Comparison of ENCODE assay signal across 10 cellular contexts in the genomic region with DNA sequence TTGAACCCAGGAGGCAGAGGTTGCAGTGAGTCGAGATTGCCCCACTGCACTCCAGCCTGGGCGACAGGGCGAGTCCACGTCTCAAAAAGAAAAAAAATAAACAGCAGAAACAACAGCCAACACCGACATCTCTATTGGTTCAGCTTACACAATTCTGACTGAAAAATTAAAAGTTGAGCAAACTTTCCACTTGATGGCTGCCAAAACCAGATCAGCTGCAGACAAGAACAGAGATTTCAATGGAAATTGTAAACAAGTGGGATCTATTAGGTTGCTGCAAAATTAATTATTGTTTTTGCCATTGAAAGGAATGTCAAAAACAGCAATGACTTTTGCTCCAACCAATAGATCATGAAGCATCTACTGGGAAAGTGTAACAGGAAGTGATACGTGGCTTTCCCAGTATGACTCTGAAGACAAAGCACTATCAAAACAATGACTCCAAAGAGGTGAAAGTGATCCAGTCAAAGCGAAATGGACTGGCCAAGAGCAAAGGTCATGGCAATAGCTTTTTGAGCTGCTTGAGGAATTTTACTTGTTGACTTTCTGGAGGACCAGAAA. TPM values are rescaled to one million over a fixed set of nuclear protein-coding genes. Genes with fewer than 3 reads are reported as not detected.
DNase-seq lines count a peak whose midpoint lies in the region; ATAC-seq, FAIRE-seq and TF ChIP-seq lines count a peak whose summit lies in the region.
"Had no signal": no experiment of that assay in that cellular context is flagged by ENCODE, and none has a peak within 500 bp of the region (broad histone marks: within the 10 kb centered on the region; RNA-seq: fewer than 3 reads in every experiment).

No MANE protein-coding gene starts in this region.

- no peak for TF ChIP-seq EP300 in K562 (IDR thresholded peaks at IDR 0.05; ENCODE audit: low read length)

- no peaks in the 10 kb centered on the region for H3K4me1 Mint-ChIP-seq in endothelial cell (ENCODE audit: unreplicated experiment)
- H3K4me1 Mint-ChIP-seq: nephron progenitor cell had no signal

- CTCF ChIA-PET in K562 (lab: Yijun Ruan, JAX; ENCODE audit: low intra/inter-chr PET ratio): no interaction called here

- H2AFZ ChIP-seq in K562 (ENCODE audit: low read depth, low read length): no peak overlapping the region

- no peaks in the 10 kb centered on the region for H3K4me1 ChIP-seq in K562 (replicated peaks in 1 of 2; ENCODE audit: control insufficient read depth in 2 of 2, insufficient read depth in 2 of 2, low read length in 2 of 2)
- H3K4me1 ChIP-seq: heart right ventricle had no signal

- no peaks in the 10 kb centered on the region for H3K9me1 ChIP-seq in K562 (ENCODE audit: control insufficient read depth, insufficient read depth, low read length)

- peaks cover 2% of the 10 kb centered on the region for H3K27me3 Mint-ChIP-seq in endothelial cell (ENCODE audit: unreplicated experiment)

- no peak overlapping the region for H3K27ac ChIP-seq in K562 (ENCODE audit: extremely low read depth, low read depth, low read length)
- H3K27ac ChIP-seq: 22Rv1, heart right ventricle had no signal

- no peaks in the 10 kb centered on the region for H3K9me3 ChIP-seq in K562 (replicated peaks; ENCODE audit: control insufficient read depth, insufficient read depth, low read depth, low read length)
- H3K9me3 ChIP-seq: heart right ventricle had no signal

- H4K20me1 ChIP-seq in K562 (replicated peaks; ENCODE audit: control insufficient read depth, insufficient read depth, low read length): no peaks in the 10 kb centered on the region

- in situ Hi-C loops in K562 (cut with MboI): no loop called here

- no peak for TF ChIP-seq RAD21 in K562 (CRISPR knock-in tag; conservative IDR thresholded peaks at IDR 0.05 in 1 of 2, IDR thresholded peaks at IDR 0.05 in 1 of 2)

- H3K36me3 Mint-ChIP-seq in endothelial cell (ENCODE audit: low read depth, unreplicated experiment): peaks cover 6% of the 10 kb centered on the region

- FAIRE-seq in K562 (lab: Jason Lieb, UNC): no peak

- no peak overlapping the region for H3K27ac Mint-ChIP-seq in endothelial cell (ENCODE audit: unreplicated experiment)
- H3K27ac Mint-ChIP-seq: nephron progenitor cell had no signal

- BruUV-seq in K562 (replicated peaks; lab: Mats Ljungman, UMichigan): no TSS peak

- no peak overlapping the region for H3K9ac ChIP-seq in K562 (ENCODE audit: insufficient read depth in 1 of 2, low read depth in 2 of 2, low read length in 2 of 2)

- TF ChIP-seq POLR2A in K562 (conservative IDR thresholded peaks at IDR 0.05): no peak

- no peaks in the 10 kb centered on the region for H3K79me2 ChIP-seq in K562 (ENCODE audit: control insufficient read depth, insufficient read depth, low read length)

- no peak overlapping the region for H3K4me2 ChIP-seq in K562 (ENCODE audit: insufficient read depth, low read length)

- no peaks in the 10 kb centered on the region for H3K27me3 ChIP-seq in K562 (ENCODE audit: control insufficient read depth in 2 of 2, insufficient read depth in 2 of 2, low read length in 2 of 2)
- H3K27me3 ChIP-seq: heart right ventricle had no signal

- intact Hi-C loops in K562 (cut with micrococcal nuclease) (no loop called here), sciatic nerve (cut with DNase I) (no loop called here)

- TF ChIP-seq CTCF in K562 (IDR thresholded peaks at IDR 0.05 in 2 of 3, conservative IDR thresholded peaks at IDR 0.05 in 1 of 3; ENCODE audit: insufficient read depth in 2 of 3, low read depth in 1 of 3, low read length in 3 of 3) (no peak), endothelial cell (IDR thresholded peaks at IDR 0.05; ENCODE audit: unreplicated experiment) (no peak)

- H3K36me3 ChIP-seq in K562 (ENCODE audit: control insufficient read depth, insufficient read depth, low read length): peaks cover 10% of the 10 kb centered on the region; the same call in 1 of the 3 replicates

- H3K4me3 Mint-ChIP-seq in endothelial cell (ENCODE audit: unreplicated experiment): no peak overlapping the region
- H3K4me3 Mint-ChIP-seq: nephron progenitor cell had no signal

- DNase-seq in DMS53 (lab: John Stamatoyannopoulos, UW): peak; percentile 38
- DNase-seq in DMS53 treated with DMSO at 0.1 percent for 48 hours (lab: John Stamatoyannopoulos, UW; ENCODE audit: unreplicated experiment): no peak
- DNase-seq in K562 (ENCODE audit: extremely low read depth in 1 of 4, low spot score in 3 of 4): no peak
- DNase-seq in sciatic nerve (ENCODE audit: low spot score): no peak
- DNase-seq in endothelial cell (ENCODE audit: low spot score): no peak
- DNase-seq: anterior cingulate cortex, heart right ventricle, nephron progenitor cell had no signal

- 68% methylated on average over 7 of the region's 7 CpGs for WGBS in K562 (ENCODE audit: insufficient coverage, low coverage, missing lambda C conversion rate)

- ATAC-seq in K562 (no peak), sciatic nerve (peak; percentile 80), HG03439 (IDR thresholded peaks at IDR 0.05; ENCODE audit: unreplicated experiment) (no peak)
- ATAC-seq: heart right ventricle had no signal

- H3K4me3 ChIP-seq in K562: no peak overlapping the region
- H3K4me3 ChIP-seq: heart right ventricle had no signal

- H3K9me3 Mint-ChIP-seq in endothelial cell (ENCODE audit: unreplicated experiment): no peaks in the 10 kb centered on the region

- POLR2A ChIA-PET in K562 (lab: Yijun Ruan, JAX): interaction anchor here (1.0 kb wide), 1 partner anchor 9 kb away, joined by 4 read pairs; no protein-coding TSS in a partner anchor

RNA-seq across cellular contexts. Expression of a gene that starts 26.3 kb away (rescaled TPM):
- total RNA-seq in K562 (2011; cell fraction: chromatin; rRNA removed; ENCODE audit: low replicate concordance): 5.5 and 22.5 TPM in 2 replicates
- total RNA-seq in K562 (2011; cell fraction: nucleolus; rRNA removed): 4.9 and 5.3 TPM in 2 replicates
- 7.7 and 8.8 TPM in 2 replicates for total RNA-seq in K562 (2011; cell fraction: nucleoplasm; rRNA removed)
- total RNA-seq in K562 (2014; rRNA removed): 17.5 and 17.6 TPM in 2 replicates
- 32.3 and 38.1 TPM in 2 replicates for total RNA-seq in K562 (2014; rRNA removed; fragmentation: Illumina TruSeq; extraction: Trizol)
- total RNA-seq in K562 (2015; rRNA removed; fragmentation: Illumina TruSeq; extraction: Trizol): 28.3 and 32.3 TPM in 2 replicates
- 17.9 and 19.7 TPM in 2 replicates for total RNA-seq in K562 (2021)
- polyA plus RNA-seq in K562 (2011; rRNA removed): 23.1 and 31.8 TPM in 2 replicates
- polyA plus RNA-seq in K562 (2011; cell fraction: cytosol; rRNA removed): 3.5 and 7.9 TPM in 2 replicates
- 8.2 and 13.0 TPM in 2 replicates for polyA plus RNA-seq in K562 (2011; cell fraction: nucleus; rRNA removed)
- polyA plus RNA-seq in K562 (2012): 25.6 and 37.7 TPM in 2 replicates
- 44.0 and 57.0 TPM in 2 replicates for polyA plus RNA-seq in K562 (2014; fragmentation: Illumina TruSeq; extraction: Trizol)
- 10 to 100 TPM; 24.1 to 37.5 TPM for polyA plus RNA-seq in K562 (2014; fragmentation: Nextera tagmentation; extraction: Ambion mirVana)
- 37.9 and 40.8 TPM in 2 replicates for polyA plus RNA-seq in K562 (2014; rRNA removed)
- polyA minus RNA-seq in K562 (2011; rRNA and poly(A)+ RNA removed): 18.5 and 21.4 TPM in 2 replicates
- polyA minus RNA-seq in K562 (2011; cell fraction: cytosol; rRNA and poly(A)+ RNA removed): 6.7 and 6.8 TPM in 2 replicates
- 4.4 and 8.8 TPM in 2 replicates for polyA minus RNA-seq in K562 (2011; cell fraction: nucleus; rRNA and poly(A)+ RNA removed)
- 11.0 TPM for total RNA-seq in sciatic nerve
- total RNA-seq in endothelial cell (ENCODE audit: unreplicated experiment): 11.8 TPM

RNA-seq across cellular contexts. Expression of a gene that starts 35.0 kb away (rescaled TPM):
- total RNA-seq in K562 (2011; cell fraction: chromatin; rRNA removed; ENCODE audit: low replicate concordance): 163 and 225 TPM in 2 replicates
- 259 and 268 TPM in 2 replicates for total RNA-seq in K562 (2011; cell fraction: nucleolus; rRNA removed)
- 538 and 1,218 TPM in 2 replicates for total RNA-seq in K562 (2011; cell fraction: nucleoplasm; rRNA removed)
- total RNA-seq in K562 (2014; rRNA removed) (1,067 and 1,382 TPM in 2 replicates), K562 (2014; rRNA removed; fragmentation: Illumina TruSeq; extraction: Trizol) (4,057 and 4,318 TPM in 2 replicates), K562 (2015; rRNA removed; fragmentation: Illumina TruSeq; extraction: Trizol) (2,995 and 3,004 TPM in 2 replicates), K562 (2021) (2,027 and 2,325 TPM in 2 replicates), sciatic nerve (1,230 TPM), endothelial cell (ENCODE audit: unreplicated experiment) (1,381 TPM)
- polyA plus RNA-seq in K562 (2011; rRNA removed) (3,720 and 3,778 TPM in 2 replicates), K562 (2014; fragmentation: Illumina TruSeq; extraction: Trizol) (4,858 and 5,043 TPM in 2 replicates), K562 (2014; fragmentation: Nextera tagmentation; extraction: Ambion mirVana) (1,000 to 10,000 TPM; 3,226 to 3,583 TPM), K562 (2014; rRNA removed) (2,850 and 3,458 TPM in 2 replicates)
- 1,208 and 3,177 TPM in 2 replicates for polyA plus RNA-seq in K562 (2011; cell fraction: cytosol; rRNA removed)
- 415 and 1,277 TPM in 2 replicates for polyA plus RNA-seq in K562 (2011; cell fraction: nucleus; rRNA removed)
- 4,647 and 6,635 TPM in 2 replicates for polyA plus RNA-seq in K562 (2012)
- polyA minus RNA-seq in K562 (2011; rRNA and poly(A)+ RNA removed): 1,510 and 2,086 TPM in 2 replicates
- polyA minus RNA-seq in K562 (2011; cell fraction: cytosol; rRNA and poly(A)+ RNA removed): 276 and 372 TPM in 2 replicates
- polyA minus RNA-seq in K562 (2011; cell fraction: nucleus; rRNA and poly(A)+ RNA removed): 48.2 and 180 TPM in 2 replicates

RNA-seq across cellular contexts. Expression of a gene that starts 45.1 kb away (rescaled TPM):
- 11.5 and 17.2 TPM in 2 replicates for total RNA-seq in K562 (2011; cell fraction: chromatin; rRNA removed; ENCODE audit: low replicate concordance)
- 15.0 and 17.9 TPM in 2 replicates for total RNA-seq in K562 (2011; cell fraction: nucleolus; rRNA removed)
- 14.0 and 14.8 TPM in 2 replicates for total RNA-seq in K562 (2011; cell fraction: nucleoplasm; rRNA removed)
- total RNA-seq in K562 (2014; rRNA removed) (31.2 and 31.9 TPM in 2 replicates), K562 (2014; rRNA removed; fragmentation: Illumina TruSeq; extraction: Trizol) (17.9 and 22.4 TPM in 2 replicates), K562 (2015; rRNA removed; fragmentation: Illumina TruSeq; extraction: Trizol) (26.4 and 28.1 TPM in 2 replicates), K562 (2021) (26.3 and 28.5 TPM in 2 replicates), sciatic nerve (8.8 TPM), endothelial cell (ENCODE audit: unreplicated experiment) (16.7 TPM)
- polyA plus RNA-seq in K562 (2011; rRNA removed) (21.2 and 25.6 TPM in 2 replicates), K562 (2014; fragmentation: Illumina TruSeq; extraction: Trizol) (27.8 and 32.8 TPM in 2 replicates), K562 (2014; fragmentation: Nextera tagmentation; extraction: Ambion mirVana) (10 to 100 TPM; 23.9 to 29.4 TPM), K562 (2014; rRNA removed) (38.4 and 39.5 TPM in 2 replicates)
- polyA plus RNA-seq in K562 (2011; cell fraction: cytosol; rRNA removed): 21.0 and 23.4 TPM in 2 replicates
- polyA plus RNA-seq in K562 (2011; cell fraction: nucleus; rRNA removed): 22.4 and 31.4 TPM in 2 replicates
- polyA plus RNA-seq in K562 (2012): 27.0 and 41.1 TPM in 2 replicates
- polyA minus RNA-seq in K562 (2011; rRNA and poly(A)+ RNA removed): 11.4 and 14.6 TPM in 2 replicates
- 9.5 and 11.5 TPM in 2 replicates for polyA minus RNA-seq in K562 (2011; cell fraction: cytosol; rRNA and poly(A)+ RNA removed)
- polyA minus RNA-seq in K562 (2011; cell fraction: nucleus; rRNA and poly(A)+ RNA removed): 3.6 and 10.3 TPM in 2 replicates

RNA-seq across cellular contexts. Expression of a gene that starts 45.2 kb away (rescaled TPM):
- total RNA-seq in K562 (2011; cell fraction: chromatin; rRNA removed; ENCODE audit: low replicate concordance): 25.7 and 39.2 TPM in 2 replicates
- 32.1 and 33.7 TPM in 2 replicates for total RNA-seq in K562 (2011; cell fraction: nucleolus; rRNA removed)
- 56.5 and 62.8 TPM in 2 replicates for total RNA-seq in K562 (2011; cell fraction: nucleoplasm; rRNA removed)
- total RNA-seq in K562 (2014; rRNA removed): 160 and 218 TPM in 2 replicates
- 402 and 409 TPM in 2 replicates for total RNA-seq in K562 (2014; rRNA removed; fragmentation: Illumina TruSeq; extraction: Trizol)
- 378 and 383 TPM in 2 replicates for total RNA-seq in K562 (2015; rRNA removed; fragmentation: Illumina TruSeq; extraction: Trizol)
- 169 and 177 TPM in 2 replicates for total RNA-seq in K562 (2021)
- 336 and 418 TPM in 2 replicates for polyA plus RNA-seq in K562 (2011; rRNA removed)
- 39.5 and 169 TPM in 2 replicates for polyA plus RNA-seq in K562 (2011; cell fraction: cytosol; rRNA removed)
- polyA plus RNA-seq in K562 (2011; cell fraction: nucleus; rRNA removed): 44.8 and 122 TPM in 2 replicates
- 155 and 439 TPM in 2 replicates for polyA plus RNA-seq in K562 (2012)
- 162 and 191 TPM in 2 replicates for polyA plus RNA-seq in K562 (2014; fragmentation: Illumina TruSeq; extraction: Trizol)
- 1,000 to 10,000 TPM; 1,140 to 1,285 TPM for polyA plus RNA-seq in K562 (2014; fragmentation: Nextera tagmentation; extraction: Ambion mirVana)
- 308 and 430 TPM in 2 replicates for polyA plus RNA-seq in K562 (2014; rRNA removed)
- 149 and 153 TPM in 2 replicates for polyA minus RNA-seq in K562 (2011; rRNA and poly(A)+ RNA removed)
- 54.1 and 64.7 TPM in 2 replicates for polyA minus RNA-seq in K562 (2011; cell fraction: cytosol; rRNA and poly(A)+ RNA removed)
- polyA minus RNA-seq in K562 (2011; cell fraction: nucleus; rRNA and poly(A)+ RNA removed): 8.3 and 22.9 TPM in 2 replicates
- 57.5 TPM for total RNA-seq in sciatic nerve
- total RNA-seq in endothelial cell (ENCODE audit: unreplicated experiment): 95.0 TPM
